Comparison of ENCODE assay signal across 1 cellular context in the genomic region with DNA sequence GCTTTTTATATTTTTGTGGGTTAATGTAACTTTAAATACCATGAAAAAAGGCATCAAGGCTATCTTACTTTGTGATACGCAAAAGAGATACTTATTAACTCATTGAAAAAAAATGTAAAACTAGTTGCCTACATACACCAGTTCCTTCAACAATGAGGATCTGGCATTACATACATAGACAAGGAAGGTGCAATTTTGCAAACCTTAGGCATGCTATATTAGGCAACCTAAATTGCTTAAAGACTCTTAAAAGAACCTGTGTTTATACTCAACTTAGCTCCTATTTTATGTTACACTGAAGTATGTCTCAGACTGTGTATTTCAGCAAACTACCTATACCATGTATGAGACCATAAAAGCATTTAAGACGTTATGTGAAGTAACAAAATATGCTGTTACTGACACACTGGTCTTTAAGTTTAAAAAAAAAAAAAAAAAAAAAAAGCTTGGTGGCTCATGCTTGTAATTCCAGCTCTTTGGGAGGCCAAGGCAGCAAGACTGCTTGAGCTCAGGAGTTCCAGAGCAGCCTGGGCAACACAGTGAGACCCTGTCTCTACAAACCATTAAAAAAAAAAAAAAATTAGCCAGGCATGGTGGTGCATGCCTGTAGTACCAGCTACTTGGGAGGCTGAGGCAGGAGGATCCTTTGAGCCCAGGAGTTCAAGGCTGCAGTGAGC.
TF ChIP-seq lines count a peak whose summit lies in the region.

No MANE protein-coding gene starts in this region.

TF ChIP-seq in IMR-90, 13 proteins besides CTCF, POLR2A, EP300 and RAD21:
- no peak for TF ChIP-seq RCOR1 (IDR thresholded peaks at IDR 0.05; ENCODE audit: insufficient replicate concordance, low read length)
- no peak for TF ChIP-seq MAFK (IDR thresholded peaks at IDR 0.05; ENCODE audit: low read depth, low read length)
- no peak for TF ChIP-seq MXI1 (IDR thresholded peaks at IDR 0.05; ENCODE audit: borderline replicate concordance, low read depth, low read length)
- TF ChIP-seq FOS (IDR thresholded peaks at IDR 0.05; ENCODE audit: low read depth, low read length) = no peak
- no peak for TF ChIP-seq MAZ (IDR thresholded peaks at IDR 0.05; ENCODE audit: borderline replicate concordance, low read depth, low read length)
- no peak for TF ChIP-seq NFE2L2 (IDR thresholded peaks at IDR 0.05; ENCODE audit: low read depth, low read length)
- TF ChIP-seq CEBPB (IDR thresholded peaks at IDR 0.05; ENCODE audit: low read depth, low read length) = no peak
- TF ChIP-seq RFX5 (IDR thresholded peaks at IDR 0.05; ENCODE audit: low read depth, low read length) = no peak
- TF ChIP-seq SMC3 (IDR thresholded peaks at IDR 0.05; ENCODE audit: low read depth, low read length) = no peak
- TF ChIP-seq USF2 (IDR thresholded peaks at IDR 0.05; ENCODE audit: low read depth, low read length) = no peak
